8 cellular contexts compared by ENCODE assay signal in the genomic region with DNA sequence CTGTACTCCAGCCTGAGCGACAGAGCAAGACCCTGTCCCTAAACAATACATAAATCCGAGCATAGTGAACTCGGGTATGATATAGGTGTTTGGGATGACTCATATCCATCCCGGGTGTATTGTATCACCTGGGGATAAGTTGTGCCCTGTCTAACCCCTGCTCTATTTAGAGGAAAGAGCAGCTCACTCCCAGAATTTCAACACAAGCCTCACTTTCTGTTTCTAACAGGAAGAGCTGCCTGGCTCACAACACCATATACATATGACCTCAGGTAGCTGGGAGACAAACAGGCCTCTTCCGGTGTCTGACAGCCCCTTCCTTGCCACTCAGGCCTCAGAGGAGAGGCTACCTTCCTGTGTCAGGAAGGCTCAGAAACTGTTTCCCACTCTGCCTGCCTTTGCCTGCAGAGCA. TPM values are rescaled to one million over a fixed set of nuclear protein-coding genes. Genes with fewer than 3 reads are reported as not detected.
DNase-seq lines count a peak whose midpoint lies in the region; ATAC-seq and TF ChIP-seq lines count a peak whose summit lies in the region.

No MANE protein-coding gene starts in this region.

- H3K4me3 Mint-ChIP-seq in progenitor cell of endocrine pancreas (ENCODE audit: low read depth) = no peak overlapping the region

- H3K4me1 ChIP-seq in neutrophil (ENCODE audit: control insufficient read depth in 1 of 2, insufficient read depth in 1 of 2, low read depth in 1 of 2, low read length in 1 of 2) = peaks cover 13% of the 10 kb centered on the region in 2 experiments

- peaks cover 20% of the 10 kb centered on the region for H3K36me3 ChIP-seq in neutrophil

- ATAC-seq in GM21526 (IDR thresholded peaks at IDR 0.05; ENCODE audit: low FRiP score, unreplicated experiment) = peak; percentile 69

- no peaks in the 10 kb centered on the region for H3K9me3 Mint-ChIP-seq in progenitor cell of endocrine pancreas (ENCODE audit: low read depth)

- TF ChIP-seq CTCF in choroid plexus epithelial cell (conservative IDR thresholded peaks at IDR 0.05; ENCODE audit: low read depth, low read length) (no peak), neutrophil (IDR thresholded peaks at IDR 0.05) (no peak), progenitor cell of endocrine pancreas (IDR thresholded peaks at IDR 0.05; ENCODE audit: unreplicated experiment) (no peak)

- no peaks in the 10 kb centered on the region for H3K27me3 Mint-ChIP-seq in progenitor cell of endocrine pancreas

- no peaks in the 10 kb centered on the region for H3K9me3 ChIP-seq in neutrophil

- peaks cover 27% of the 10 kb centered on the region for H3K4me1 Mint-ChIP-seq in progenitor cell of endocrine pancreas (ENCODE audit: low read depth)

- H3K4me3 ChIP-seq in choroid plexus epithelial cell (ENCODE audit: low read depth, low read length) = no peak overlapping the region
- H3K4me3 ChIP-seq in neutrophil (ENCODE audit: low read depth in 1 of 2, low read length in 1 of 2) = no peak overlapping the region

- peak overlapping the region; percentile 75 for H3K27ac ChIP-seq in neutrophil

- peaks cover 3% of the 10 kb centered on the region for H3K36me3 Mint-ChIP-seq in progenitor cell of endocrine pancreas (ENCODE audit: insufficient read depth)

- DNase-seq in DMS153 (lab: John Stamatoyannopoulos, UW) (peak; percentile 24), choroid plexus epithelial cell (ENCODE audit: low read depth) (peak; percentile 71), NCI-H82 (lab: John Stamatoyannopoulos, UW) (no peak), NCI-H1436 (lab: John Stamatoyannopoulos, UW) (no peak), progenitor cell of endocrine pancreas (ENCODE audit: low spot score, unreplicated experiment) (no peak)

- no peak overlapping the region for H3K27ac Mint-ChIP-seq in progenitor cell of endocrine pancreas

- no peaks in the 10 kb centered on the region for H3K27me3 ChIP-seq in neutrophil

TF ChIP-seq in PFSK-1, 5 proteins besides CTCF, POLR2A, EP300 and RAD21:
- TF ChIP-seq POLR2AphosphoS5 (IDR thresholded peaks at IDR 0.05; ENCODE audit: low read depth, low read length) = no peak; the same call in 1 of the 2 replicates
- TF ChIP-seq REST (IDR thresholded peaks at IDR 0.05; ENCODE audit: insufficient read depth in 1 of 2, low read depth in 2 of 2, low read length in 2 of 2) = no peak
- TF ChIP-seq TAF1 (IDR thresholded peaks at IDR 0.05; ENCODE audit: borderline replicate concordance, insufficient read depth, low read length) = no peak
- TF ChIP-seq FOXP2 (optimal IDR thresholded peaks at IDR 0.05; ENCODE audit: borderline replicate concordance, extremely low read depth, extremely low read length, insufficient read depth) = peak; percentile 59
- TF ChIP-seq SIN3A (IDR thresholded peaks at IDR 0.05; ENCODE audit: borderline replicate concordance, insufficient read depth, low read length) = no peak
TF ChIP-seq in PFSK-1: peak in this region for 1.

RNA-seq across cellular contexts. Expression of gene MICALL1, which starts 9.9 kb away (rescaled TPM):
- polyA plus RNA-seq in PFSK-1 (2012; ENCODE audit: insufficient read length, low read depth) = 72.9 TPM
- 42.8 and 43.2 TPM in 2 replicates for total RNA-seq in progenitor cell of endocrine pancreas

RNA-seq across cellular contexts. Expression of gene EIF3L, which starts 47.0 kb away (rescaled TPM):
- 572 TPM for polyA plus RNA-seq in PFSK-1 (2012; ENCODE audit: insufficient read length, low read depth)
- 725 and 736 TPM in 2 replicates for total RNA-seq in progenitor cell of endocrine pancreas

RNA-seq across cellular contexts. Expression of gene ANKRD54, which starts 52.1 kb away (rescaled TPM):
- polyA plus RNA-seq in PFSK-1 (2012; ENCODE audit: insufficient read length, low read depth) = 64.2 TPM
- total RNA-seq in progenitor cell of endocrine pancreas = 23.7 and 24.2 TPM in 2 replicates

RNA-seq across cellular contexts. Expression of gene C22orf23, which starts 57.2 kb away (rescaled TPM):
- 5.5 TPM for polyA plus RNA-seq in PFSK-1 (2012; ENCODE audit: insufficient read length, low read depth)
- total RNA-seq in progenitor cell of endocrine pancreas = 0.89 and 0.93 TPM in 2 replicates

RNA-seq across cellular contexts. Expression of gene POLR2F, which starts 57.3 kb away (rescaled TPM):
- 158 TPM for polyA plus RNA-seq in PFSK-1 (2012; ENCODE audit: insufficient read length, low read depth)
- total RNA-seq in progenitor cell of endocrine pancreas = 80.0 and 83.1 TPM in 2 replicates

Comparison
In these comparisons a context has a peak if more than half of its experiments do, and no peak if none do; other contexts are left out.
1. DNase-seq: peak in DMS153 (single experiment) and choroid plexus epithelial cell (single experiment); none in NCI-H82 (single experiment), NCI-H1436 (single experiment) and progenitor cell of endocrine pancreas (single experiment).